ENCODE assay signal across 1 cellular context in the genomic region with DNA sequence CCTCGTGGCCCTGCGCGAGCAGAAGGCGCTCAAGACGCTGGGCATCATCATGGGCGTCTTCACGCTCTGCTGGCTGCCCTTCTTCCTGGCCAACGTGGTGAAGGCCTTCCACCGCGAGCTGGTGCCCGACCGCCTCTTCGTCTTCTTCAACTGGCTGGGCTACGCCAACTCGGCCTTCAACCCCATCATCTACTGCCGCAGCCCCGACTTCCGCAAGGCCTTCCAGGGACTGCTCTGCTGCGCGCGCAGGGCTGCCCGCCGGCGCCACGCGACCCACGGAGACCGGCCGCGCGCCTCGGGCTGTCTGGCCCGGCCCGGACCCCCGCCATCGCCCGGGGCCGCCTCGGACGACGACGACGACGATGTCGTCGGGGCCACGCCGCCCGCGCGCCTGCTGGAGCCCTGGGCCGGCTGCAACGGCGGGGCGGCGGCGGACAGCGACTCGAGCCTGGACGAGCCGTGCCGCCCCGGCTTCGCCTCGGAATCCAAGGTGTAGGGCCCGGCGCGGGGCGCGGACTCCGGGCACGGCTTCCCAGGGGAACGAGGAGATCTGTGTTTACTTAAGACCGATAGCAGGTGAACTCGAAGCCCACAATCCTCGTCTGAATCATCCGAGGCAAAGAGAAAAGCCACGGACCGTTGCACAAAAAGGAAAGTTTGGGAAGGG.
TF ChIP-seq lines count a peak whose summit lies in the region.

No MANE protein-coding gene starts in this region.

TF ChIP-seq in WTC11, 78 proteins besides CTCF, POLR2A, EP300 and RAD21 (continued from another document and continues in another):
- TF ChIP-seq, protein P1, sequence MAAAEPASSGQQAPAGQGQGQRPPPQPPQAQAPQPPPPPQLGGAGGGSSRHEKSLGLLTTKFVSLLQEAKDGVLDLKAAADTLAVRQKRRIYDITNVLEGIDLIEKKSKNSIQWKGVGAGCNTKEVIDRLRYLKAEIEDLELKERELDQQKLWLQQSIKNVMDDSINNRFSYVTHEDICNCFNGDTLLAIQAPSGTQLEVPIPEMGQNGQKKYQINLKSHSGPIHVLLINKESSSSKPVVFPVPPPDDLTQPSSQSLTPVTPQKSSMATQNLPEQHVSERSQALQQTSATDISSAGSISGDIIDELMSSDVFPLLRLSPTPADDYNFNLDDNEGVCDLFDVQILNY (CRISPR knock-in tag; IDR thresholded peaks at IDR 0.05): 0 out of 2 replicates have a peak, but pooled peaks have one; percentile 54
- TF ChIP-seq, protein P2, sequence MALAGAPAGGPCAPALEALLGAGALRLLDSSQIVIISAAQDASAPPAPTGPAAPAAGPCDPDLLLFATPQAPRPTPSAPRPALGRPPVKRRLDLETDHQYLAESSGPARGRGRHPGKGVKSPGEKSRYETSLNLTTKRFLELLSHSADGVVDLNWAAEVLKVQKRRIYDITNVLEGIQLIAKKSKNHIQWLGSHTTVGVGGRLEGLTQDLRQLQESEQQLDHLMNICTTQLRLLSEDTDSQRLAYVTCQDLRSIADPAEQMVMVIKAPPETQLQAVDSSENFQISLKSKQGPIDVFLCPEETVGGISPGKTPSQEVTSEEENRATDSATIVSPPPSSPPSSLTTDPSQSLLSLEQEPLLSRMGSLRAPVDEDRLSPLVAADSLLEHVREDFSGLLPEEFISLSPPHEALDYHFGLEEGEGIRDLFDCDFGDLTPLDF (CRISPR knock-in tag; IDR thresholded peaks at IDR 0.05): no peak
- TF ChIP-seq SOX15 (CRISPR knock-in tag; IDR thresholded peaks at IDR 0.05): no peak
- TF ChIP-seq FOXJ3 (CRISPR knock-in tag; IDR thresholded peaks at IDR 0.05; ENCODE audit: borderline replicate concordance): no peak
- 0 out of 2 replicates have a peak, but pooled peaks have one; percentile 31 for TF ChIP-seq ATF1 (CRISPR knock-in tag; IDR thresholded peaks at IDR 0.05)
- no peak for TF ChIP-seq JUN (CRISPR knock-in tag; IDR thresholded peaks at IDR 0.05)
- TF ChIP-seq, protein P3, sequence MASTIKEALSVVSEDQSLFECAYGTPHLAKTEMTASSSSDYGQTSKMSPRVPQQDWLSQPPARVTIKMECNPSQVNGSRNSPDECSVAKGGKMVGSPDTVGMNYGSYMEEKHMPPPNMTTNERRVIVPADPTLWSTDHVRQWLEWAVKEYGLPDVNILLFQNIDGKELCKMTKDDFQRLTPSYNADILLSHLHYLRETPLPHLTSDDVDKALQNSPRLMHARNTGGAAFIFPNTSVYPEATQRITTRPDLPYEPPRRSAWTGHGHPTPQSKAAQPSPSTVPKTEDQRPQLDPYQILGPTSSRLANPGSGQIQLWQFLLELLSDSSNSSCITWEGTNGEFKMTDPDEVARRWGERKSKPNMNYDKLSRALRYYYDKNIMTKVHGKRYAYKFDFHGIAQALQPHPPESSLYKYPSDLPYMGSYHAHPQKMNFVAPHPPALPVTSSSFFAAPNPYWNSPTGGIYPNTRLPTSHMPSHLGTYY (CRISPR knock-in tag; IDR thresholded peaks at IDR 0.05): no peak
- no peak for TF ChIP-seq SMAD4 (CRISPR knock-in tag; IDR thresholded peaks at IDR 0.05)
- no peak for TF ChIP-seq GTF2I (CRISPR knock-in tag; conservative IDR thresholded peaks at IDR 0.05)
- TF ChIP-seq ETV6 (CRISPR knock-in tag; IDR thresholded peaks at IDR 0.05): no peak
- TF ChIP-seq, protein P4, sequence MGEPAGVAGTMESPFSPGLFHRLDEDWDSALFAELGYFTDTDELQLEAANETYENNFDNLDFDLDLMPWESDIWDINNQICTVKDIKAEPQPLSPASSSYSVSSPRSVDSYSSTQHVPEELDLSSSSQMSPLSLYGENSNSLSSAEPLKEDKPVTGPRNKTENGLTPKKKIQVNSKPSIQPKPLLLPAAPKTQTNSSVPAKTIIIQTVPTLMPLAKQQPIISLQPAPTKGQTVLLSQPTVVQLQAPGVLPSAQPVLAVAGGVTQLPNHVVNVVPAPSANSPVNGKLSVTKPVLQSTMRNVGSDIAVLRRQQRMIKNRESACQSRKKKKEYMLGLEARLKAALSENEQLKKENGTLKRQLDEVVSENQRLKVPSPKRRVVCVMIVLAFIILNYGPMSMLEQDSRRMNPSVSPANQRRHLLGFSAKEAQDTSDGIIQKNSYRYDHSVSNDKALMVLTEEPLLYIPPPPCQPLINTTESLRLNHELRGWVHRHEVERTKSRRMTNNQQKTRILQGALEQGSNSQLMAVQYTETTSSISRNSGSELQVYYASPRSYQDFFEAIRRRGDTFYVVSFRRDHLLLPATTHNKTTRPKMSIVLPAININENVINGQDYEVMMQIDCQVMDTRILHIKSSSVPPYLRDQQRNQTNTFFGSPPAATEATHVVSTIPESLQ (CRISPR knock-in tag; IDR thresholded peaks at IDR 0.05): no peak
- TF ChIP-seq RORB (CRISPR knock-in tag; IDR thresholded peaks at IDR 0.05): no peak
- TF ChIP-seq NFE2L1 (CRISPR knock-in tag; IDR thresholded peaks at IDR 0.05): no peak
- TF ChIP-seq, protein P5, sequence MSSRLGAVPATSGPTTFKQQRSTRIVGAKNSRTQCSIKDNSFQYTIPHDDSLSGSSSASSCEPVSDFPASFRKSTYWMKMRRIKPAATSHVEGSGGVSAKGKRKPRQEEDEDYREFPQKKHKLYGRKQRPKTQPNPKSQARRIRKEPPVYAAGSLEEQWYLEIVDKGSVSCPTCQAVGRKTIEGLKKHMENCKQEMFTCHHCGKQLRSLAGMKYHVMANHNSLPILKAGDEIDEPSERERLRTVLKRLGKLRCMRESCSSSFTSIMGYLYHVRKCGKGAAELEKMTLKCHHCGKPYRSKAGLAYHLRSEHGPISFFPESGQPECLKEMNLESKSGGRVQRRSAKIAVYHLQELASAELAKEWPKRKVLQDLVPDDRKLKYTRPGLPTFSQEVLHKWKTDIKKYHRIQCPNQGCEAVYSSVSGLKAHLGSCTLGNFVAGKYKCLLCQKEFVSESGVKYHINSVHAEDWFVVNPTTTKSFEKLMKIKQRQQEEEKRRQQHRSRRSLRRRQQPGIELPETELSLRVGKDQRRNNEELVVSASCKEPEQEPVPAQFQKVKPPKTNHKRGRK (CRISPR knock-in tag; IDR thresholded peaks at IDR 0.05; ENCODE audit: borderline replicate concordance): no peak
- TF ChIP-seq, protein P6, sequence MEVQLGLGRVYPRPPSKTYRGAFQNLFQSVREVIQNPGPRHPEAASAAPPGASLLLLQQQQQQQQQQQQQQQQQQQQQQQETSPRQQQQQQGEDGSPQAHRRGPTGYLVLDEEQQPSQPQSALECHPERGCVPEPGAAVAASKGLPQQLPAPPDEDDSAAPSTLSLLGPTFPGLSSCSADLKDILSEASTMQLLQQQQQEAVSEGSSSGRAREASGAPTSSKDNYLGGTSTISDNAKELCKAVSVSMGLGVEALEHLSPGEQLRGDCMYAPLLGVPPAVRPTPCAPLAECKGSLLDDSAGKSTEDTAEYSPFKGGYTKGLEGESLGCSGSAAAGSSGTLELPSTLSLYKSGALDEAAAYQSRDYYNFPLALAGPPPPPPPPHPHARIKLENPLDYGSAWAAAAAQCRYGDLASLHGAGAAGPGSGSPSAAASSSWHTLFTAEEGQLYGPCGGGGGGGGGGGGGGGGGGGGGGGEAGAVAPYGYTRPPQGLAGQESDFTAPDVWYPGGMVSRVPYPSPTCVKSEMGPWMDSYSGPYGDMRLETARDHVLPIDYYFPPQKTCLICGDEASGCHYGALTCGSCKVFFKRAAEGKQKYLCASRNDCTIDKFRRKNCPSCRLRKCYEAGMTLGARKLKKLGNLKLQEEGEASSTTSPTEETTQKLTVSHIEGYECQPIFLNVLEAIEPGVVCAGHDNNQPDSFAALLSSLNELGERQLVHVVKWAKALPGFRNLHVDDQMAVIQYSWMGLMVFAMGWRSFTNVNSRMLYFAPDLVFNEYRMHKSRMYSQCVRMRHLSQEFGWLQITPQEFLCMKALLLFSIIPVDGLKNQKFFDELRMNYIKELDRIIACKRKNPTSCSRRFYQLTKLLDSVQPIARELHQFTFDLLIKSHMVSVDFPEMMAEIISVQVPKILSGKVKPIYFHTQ (CRISPR knock-in tag; IDR thresholded peaks at IDR 0.05): no peak
- TF ChIP-seq, protein P7, sequence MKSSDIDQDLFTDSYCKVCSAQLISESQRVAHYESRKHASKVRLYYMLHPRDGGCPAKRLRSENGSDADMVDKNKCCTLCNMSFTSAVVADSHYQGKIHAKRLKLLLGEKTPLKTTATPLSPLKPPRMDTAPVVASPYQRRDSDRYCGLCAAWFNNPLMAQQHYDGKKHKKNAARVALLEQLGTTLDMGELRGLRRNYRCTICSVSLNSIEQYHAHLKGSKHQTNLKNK (CRISPR knock-in tag; IDR thresholded peaks at IDR 0.05): no peak
- TF ChIP-seq, protein P8, sequence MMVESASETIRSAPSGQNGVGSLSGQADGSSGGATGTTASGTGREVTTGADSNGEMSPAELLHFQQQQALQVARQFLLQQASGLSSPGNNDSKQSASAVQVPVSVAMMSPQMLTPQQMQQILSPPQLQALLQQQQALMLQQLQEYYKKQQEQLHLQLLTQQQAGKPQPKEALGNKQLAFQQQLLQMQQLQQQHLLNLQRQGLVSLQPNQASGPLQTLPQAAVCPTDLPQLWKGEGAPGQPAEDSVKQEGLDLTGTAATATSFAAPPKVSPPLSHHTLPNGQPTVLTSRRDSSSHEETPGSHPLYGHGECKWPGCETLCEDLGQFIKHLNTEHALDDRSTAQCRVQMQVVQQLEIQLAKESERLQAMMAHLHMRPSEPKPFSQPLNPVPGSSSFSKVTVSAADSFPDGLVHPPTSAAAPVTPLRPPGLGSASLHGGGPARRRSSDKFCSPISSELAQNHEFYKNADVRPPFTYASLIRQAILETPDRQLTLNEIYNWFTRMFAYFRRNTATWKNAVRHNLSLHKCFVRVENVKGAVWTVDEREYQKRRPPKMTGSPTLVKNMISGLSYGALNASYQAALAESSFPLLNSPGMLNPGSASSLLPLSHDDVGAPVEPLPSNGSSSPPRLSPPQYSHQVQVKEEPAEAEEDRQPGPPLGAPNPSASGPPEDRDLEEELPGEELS (CRISPR knock-in tag; IDR thresholded peaks at IDR 0.05): peak; percentile 52; the same call in 1 of the 2 replicates
- no peak for TF ChIP-seq RELA (CRISPR knock-in tag; IDR thresholded peaks at IDR 0.05; ENCODE audit: borderline replicate concordance)
- TF ChIP-seq ZNF121 (CRISPR knock-in tag; IDR thresholded peaks at IDR 0.05): no peak
- no peak for TF ChIP-seq CREB1 (CRISPR knock-in tag; IDR thresholded peaks at IDR 0.05)
- TF ChIP-seq ZNF416 (CRISPR knock-in tag; IDR thresholded peaks at IDR 0.05): no peak
- peak; percentile 63; the same call in 1 of the 2 replicates for TF ChIP-seq FOXP1 (CRISPR knock-in tag; IDR thresholded peaks at IDR 0.05; ENCODE audit: borderline replicate concordance)
- peak; percentile 51; the same call in 1 of the 2 replicates for TF ChIP-seq SP1 (CRISPR knock-in tag; conservative IDR thresholded peaks at IDR 0.05)
- TF ChIP-seq, protein P9, sequence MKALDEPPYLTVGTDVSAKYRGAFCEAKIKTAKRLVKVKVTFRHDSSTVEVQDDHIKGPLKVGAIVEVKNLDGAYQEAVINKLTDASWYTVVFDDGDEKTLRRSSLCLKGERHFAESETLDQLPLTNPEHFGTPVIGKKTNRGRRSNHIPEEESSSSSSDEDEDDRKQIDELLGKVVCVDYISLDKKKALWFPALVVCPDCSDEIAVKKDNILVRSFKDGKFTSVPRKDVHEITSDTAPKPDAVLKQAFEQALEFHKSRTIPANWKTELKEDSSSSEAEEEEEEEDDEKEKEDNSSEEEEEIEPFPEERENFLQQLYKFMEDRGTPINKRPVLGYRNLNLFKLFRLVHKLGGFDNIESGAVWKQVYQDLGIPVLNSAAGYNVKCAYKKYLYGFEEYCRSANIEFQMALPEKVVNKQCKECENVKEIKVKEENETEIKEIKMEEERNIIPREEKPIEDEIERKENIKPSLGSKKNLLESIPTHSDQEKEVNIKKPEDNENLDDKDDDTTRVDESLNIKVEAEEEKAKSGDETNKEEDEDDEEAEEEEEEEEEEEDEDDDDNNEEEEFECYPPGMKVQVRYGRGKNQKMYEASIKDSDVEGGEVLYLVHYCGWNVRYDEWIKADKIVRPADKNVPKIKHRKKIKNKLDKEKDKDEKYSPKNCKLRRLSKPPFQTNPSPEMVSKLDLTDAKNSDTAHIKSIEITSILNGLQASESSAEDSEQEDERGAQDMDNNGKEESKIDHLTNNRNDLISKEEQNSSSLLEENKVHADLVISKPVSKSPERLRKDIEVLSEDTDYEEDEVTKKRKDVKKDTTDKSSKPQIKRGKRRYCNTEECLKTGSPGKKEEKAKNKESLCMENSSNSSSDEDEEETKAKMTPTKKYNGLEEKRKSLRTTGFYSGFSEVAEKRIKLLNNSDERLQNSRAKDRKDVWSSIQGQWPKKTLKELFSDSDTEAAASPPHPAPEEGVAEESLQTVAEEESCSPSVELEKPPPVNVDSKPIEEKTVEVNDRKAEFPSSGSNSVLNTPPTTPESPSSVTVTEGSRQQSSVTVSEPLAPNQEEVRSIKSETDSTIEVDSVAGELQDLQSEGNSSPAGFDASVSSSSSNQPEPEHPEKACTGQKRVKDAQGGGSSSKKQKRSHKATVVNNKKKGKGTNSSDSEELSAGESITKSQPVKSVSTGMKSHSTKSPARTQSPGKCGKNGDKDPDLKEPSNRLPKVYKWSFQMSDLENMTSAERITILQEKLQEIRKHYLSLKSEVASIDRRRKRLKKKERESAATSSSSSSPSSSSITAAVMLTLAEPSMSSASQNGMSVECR (CRISPR knock-in tag; IDR thresholded peaks at IDR 0.05; ENCODE audit: borderline replicate concordance): peak; percentile 44; the same call in 1 of the 2 replicates
- TF ChIP-seq KAT7 (CRISPR knock-in tag; IDR thresholded peaks at IDR 0.05; ENCODE audit: borderline replicate concordance): no peak; the same call in 1 of the 2 replicates
- TF ChIP-seq, protein P10, sequence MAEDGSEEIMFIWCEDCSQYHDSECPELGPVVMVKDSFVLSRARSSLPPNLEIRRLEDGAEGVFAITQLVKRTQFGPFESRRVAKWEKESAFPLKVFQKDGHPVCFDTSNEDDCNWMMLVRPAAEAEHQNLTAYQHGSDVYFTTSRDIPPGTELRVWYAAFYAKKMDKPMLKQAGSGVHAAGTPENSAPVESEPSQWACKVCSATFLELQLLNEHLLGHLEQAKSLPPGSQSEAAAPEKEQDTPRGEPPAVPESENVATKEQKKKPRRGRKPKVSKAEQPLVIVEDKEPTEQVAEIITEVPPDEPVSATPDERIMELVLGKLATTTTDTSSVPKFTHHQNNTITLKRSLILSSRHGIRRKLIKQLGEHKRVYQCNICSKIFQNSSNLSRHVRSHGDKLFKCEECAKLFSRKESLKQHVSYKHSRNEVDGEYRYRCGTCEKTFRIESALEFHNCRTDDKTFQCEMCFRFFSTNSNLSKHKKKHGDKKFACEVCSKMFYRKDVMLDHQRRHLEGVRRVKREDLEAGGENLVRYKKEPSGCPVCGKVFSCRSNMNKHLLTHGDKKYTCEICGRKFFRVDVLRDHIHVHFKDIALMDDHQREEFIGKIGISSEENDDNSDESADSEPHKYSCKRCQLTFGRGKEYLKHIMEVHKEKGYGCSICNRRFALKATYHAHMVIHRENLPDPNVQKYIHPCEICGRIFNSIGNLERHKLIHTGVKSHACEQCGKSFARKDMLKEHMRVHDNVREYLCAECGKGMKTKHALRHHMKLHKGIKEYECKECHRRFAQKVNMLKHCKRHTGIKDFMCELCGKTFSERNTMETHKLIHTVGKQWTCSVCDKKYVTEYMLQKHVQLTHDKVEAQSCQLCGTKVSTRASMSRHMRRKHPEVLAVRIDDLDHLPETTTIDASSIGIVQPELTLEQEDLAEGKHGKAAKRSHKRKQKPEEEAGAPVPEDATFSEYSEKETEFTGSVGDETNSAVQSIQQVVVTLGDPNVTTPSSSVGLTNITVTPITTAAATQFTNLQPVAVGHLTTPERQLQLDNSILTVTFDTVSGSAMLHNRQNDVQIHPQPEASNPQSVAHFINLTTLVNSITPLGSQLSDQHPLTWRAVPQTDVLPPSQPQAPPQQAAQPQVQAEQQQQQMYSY (CRISPR knock-in tag; IDR thresholded peaks at IDR 0.05): no peak
- TF ChIP-seq, protein P11, sequence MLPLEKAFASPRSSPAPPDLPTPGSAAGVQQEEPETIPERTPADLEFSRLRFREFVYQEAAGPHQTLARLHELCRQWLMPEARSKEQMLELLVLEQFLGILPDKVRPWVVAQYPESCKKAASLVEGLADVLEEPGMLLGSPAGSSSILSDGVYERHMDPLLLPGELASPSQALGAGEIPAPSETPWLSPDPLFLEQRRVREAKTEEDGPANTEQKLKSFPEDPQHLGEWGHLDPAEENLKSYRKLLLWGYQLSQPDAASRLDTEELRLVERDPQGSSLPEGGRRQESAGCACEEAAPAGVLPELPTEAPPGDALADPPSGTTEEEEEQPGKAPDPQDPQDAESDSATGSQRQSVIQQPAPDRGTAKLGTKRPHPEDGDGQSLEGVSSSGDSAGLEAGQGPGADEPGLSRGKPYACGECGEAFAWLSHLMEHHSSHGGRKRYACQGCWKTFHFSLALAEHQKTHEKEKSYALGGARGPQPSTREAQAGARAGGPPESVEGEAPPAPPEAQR (CRISPR knock-in tag; IDR thresholded peaks at IDR 0.05): no peak
